Comparison of ENCODE assay signal across 1 cellular context in the genomic region with DNA sequence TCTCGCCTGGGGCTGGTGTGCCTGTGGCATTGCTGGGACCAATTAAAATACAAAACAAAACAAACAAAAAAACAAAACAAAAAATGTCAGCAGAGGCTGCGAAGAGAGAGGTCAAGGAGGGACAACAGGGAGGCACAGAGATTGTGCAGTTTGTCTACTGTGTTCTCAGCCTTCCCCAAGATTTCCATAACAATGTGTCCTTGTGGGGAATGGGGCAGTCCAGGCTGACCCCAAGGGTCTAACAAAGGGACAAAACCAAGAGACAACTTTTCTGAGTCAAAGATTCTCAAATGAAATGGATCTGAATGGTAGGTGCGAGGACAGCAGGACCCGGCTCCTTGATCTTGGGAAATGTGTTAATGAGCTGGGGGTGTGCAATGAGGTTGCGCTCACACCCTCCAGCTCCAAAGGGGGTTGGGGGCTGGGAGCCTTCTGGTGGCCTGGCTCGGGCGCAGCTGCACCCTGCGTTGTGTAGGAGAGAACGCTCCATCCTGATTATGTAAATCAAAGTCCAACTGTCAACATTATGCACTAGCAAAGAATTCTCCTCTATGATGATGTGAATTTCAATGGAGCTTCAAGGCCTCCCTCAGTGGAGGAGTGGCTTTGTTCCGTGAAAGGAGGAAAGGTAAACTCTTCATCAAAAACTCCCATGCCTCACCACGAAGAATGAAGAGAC.
A peak's percentile ranks its signal among the peaks of the same experiment; 100 is the strongest.
TF ChIP-seq lines count a peak whose summit lies in the region.

No MANE protein-coding gene starts in this region.

TF ChIP-seq in HepG2, 621 proteins besides CTCF, POLR2A, EP300 and RAD21 (continued from another document and continues in another):
- TF ChIP-seq USF2 (IDR thresholded peaks at IDR 0.05; ENCODE audit: low read depth, low read length), result no peak
- no peak for TF ChIP-seq USF2 (CRISPR knock-in tag; IDR thresholded peaks at IDR 0.05; ENCODE audit: borderline replicate concordance)
- no peak for TF ChIP-seq ZNF17 (CRISPR knock-in tag; IDR thresholded peaks at IDR 0.05)
- peak; percentile 12; the same call in 1 of the 2 replicates for TF ChIP-seq HMG20A (CRISPR knock-in tag; IDR thresholded peaks at IDR 0.05; ENCODE audit: borderline replicate concordance)
- no peak for TF ChIP-seq SOX13 (IDR thresholded peaks at IDR 0.05)
- TF ChIP-seq SOX13 (CRISPR knock-in tag; conservative IDR thresholded peaks at IDR 0.05 in 1 of 2, IDR thresholded peaks at IDR 0.05 in 1 of 2), result peak in 1 of 2 experiments; percentile 15; a peak in 1 of 4 replicates
- no peak for TF ChIP-seq ZBTB39 (CRISPR knock-in tag; IDR thresholded peaks at IDR 0.05)
- no peak for TF ChIP-seq BHLHE40 (IDR thresholded peaks at IDR 0.05; ENCODE audit: low read length)
- TF ChIP-seq ASH2L (IDR thresholded peaks at IDR 0.05; ENCODE audit: insufficient read length, low read depth, low read length), result peak; percentile 41
- peak; percentile 56; the same call in 1 of the 2 replicates for TF ChIP-seq ZNF292 (CRISPR knock-in tag; IDR thresholded peaks at IDR 0.05; ENCODE audit: borderline replicate concordance, low read depth)
- 0 out of 2 replicates have a peak, but pooled peaks have one; percentile 23 for TF ChIP-seq GATAD2A (CRISPR knock-in tag; IDR thresholded peaks at IDR 0.05)
- TF ChIP-seq HNF1A (IDR thresholded peaks at IDR 0.05; ENCODE audit: low read depth), result no peak
- no peak for TF ChIP-seq HNF1A (CRISPR knock-in tag; IDR thresholded peaks at IDR 0.05; ENCODE audit: borderline replicate concordance)
- TF ChIP-seq, protein P1, sequence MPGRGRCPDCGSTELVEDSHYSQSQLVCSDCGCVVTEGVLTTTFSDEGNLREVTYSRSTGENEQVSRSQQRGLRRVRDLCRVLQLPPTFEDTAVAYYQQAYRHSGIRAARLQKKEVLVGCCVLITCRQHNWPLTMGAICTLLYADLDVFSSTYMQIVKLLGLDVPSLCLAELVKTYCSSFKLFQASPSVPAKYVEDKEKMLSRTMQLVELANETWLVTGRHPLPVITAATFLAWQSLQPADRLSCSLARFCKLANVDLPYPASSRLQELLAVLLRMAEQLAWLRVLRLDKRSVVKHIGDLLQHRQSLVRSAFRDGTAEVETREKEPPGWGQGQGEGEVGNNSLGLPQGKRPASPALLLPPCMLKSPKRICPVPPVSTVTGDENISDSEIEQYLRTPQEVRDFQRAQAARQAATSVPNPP (CRISPR knock-in tag; IDR thresholded peaks at IDR 0.05), result no peak
- no peak for TF ChIP-seq DZIP1 (CRISPR knock-in tag; IDR thresholded peaks at IDR 0.05)
- TF ChIP-seq ZNF687 (CRISPR knock-in tag; IDR thresholded peaks at IDR 0.05), result peak; percentile 38; the same call in 1 of the 2 replicates
- 0 out of 2 replicates have a peak, but pooled peaks have one; percentile 19 for TF ChIP-seq ELF1 (CRISPR knock-in tag; IDR thresholded peaks at IDR 0.05)
- TF ChIP-seq SOX5 (CRISPR knock-in tag; IDR thresholded peaks at IDR 0.05; ENCODE audit: borderline replicate concordance), result peak; percentile 26; the same call in 1 of the 2 replicates
- TF ChIP-seq TEAD3 (CRISPR knock-in tag; optimal IDR thresholded peaks at IDR 0.05; ENCODE audit: borderline replicate concordance), result peak; percentile 26
- TF ChIP-seq ZNF550 (CRISPR knock-in tag; IDR thresholded peaks at IDR 0.05; ENCODE audit: borderline replicate concordance), result no peak
- TF ChIP-seq ZNF333 (CRISPR knock-in tag; IDR thresholded peaks at IDR 0.05; ENCODE audit: borderline replicate concordance), result no peak
- 0 out of 2 replicates have a peak, but pooled peaks have one; percentile 28 for TF ChIP-seq MTA1 (CRISPR knock-in tag; IDR thresholded peaks at IDR 0.05; ENCODE audit: borderline replicate concordance)
- 0 out of 2 replicates have a peak, but pooled peaks have one; percentile 17 for TF ChIP-seq THRA (CRISPR knock-in tag; IDR thresholded peaks at IDR 0.05; ENCODE audit: borderline replicate concordance)
- peak; percentile 39; the same call in 1 of the 2 replicates for TF ChIP-seq NCOR1 (IDR thresholded peaks at IDR 0.05; ENCODE audit: borderline replicate concordance, low read length)
- TF ChIP-seq PAXIP1 (CRISPR knock-in tag; conservative IDR thresholded peaks at IDR 0.05), result peak; percentile 48; the same call in 1 of the 2 replicates
- TF ChIP-seq BCL6 (CRISPR knock-in tag; IDR thresholded peaks at IDR 0.05), result peak; percentile 11; the same call in 1 of the 2 replicates
- TF ChIP-seq NAIF1 (CRISPR knock-in tag; IDR thresholded peaks at IDR 0.05; ENCODE audit: borderline replicate concordance), result no peak
- TF ChIP-seq RARA (CRISPR knock-in tag; IDR thresholded peaks at IDR 0.05), result 0 out of 2 replicates have a peak, but pooled peaks have one; percentile 13
